In the genomic region with DNA sequence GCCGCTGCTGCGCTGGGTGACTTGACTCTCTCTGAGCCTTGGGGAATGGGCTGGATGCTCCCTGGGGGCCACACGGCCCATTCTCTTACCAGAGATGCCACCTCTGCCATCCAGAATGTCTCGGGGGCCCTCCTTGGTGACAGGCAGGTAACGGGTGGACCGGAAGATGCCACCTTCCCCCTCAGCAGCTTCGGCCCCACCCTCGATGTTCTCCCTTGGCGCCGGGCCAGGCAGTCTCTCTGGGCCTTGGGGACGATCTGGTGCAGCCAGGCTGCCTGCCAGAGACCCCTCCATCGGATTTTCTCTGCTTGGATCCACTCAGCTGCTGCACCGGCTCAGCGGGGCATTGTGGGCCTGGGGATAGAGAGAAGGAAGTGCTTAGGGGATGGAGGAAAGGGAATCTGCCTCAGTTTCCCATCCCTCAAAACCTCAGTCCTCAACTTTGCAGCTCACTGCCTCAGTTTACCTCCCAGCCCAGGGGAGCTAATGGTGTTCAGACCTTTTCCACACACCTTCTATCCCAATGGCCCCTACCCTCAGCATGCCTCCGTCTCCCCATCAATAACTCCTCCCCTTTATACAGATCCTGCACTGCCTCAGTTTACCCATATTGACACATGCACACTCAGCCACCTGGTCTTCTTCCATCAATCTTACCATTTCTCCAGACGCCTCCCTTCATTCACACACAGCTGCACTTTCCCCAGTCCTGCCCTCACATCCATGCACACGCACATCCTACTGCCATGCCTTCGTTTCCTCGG, we compare ENCODE assay signal across 10 cellular contexts. TPM values are rescaled to one million over a fixed set of nuclear protein-coding genes. Genes with fewer than 3 reads are reported as not detected.
DNase-seq lines count a peak whose midpoint lies in the region; ATAC-seq and TF ChIP-seq lines count a peak whose summit lies in the region.
"Had no signal": no experiment of that assay in that cellular context is flagged by ENCODE, and none has a peak within 500 bp of the region (broad histone marks: within the 10 kb centered on the region; RNA-seq: fewer than 3 reads in every experiment).

No MANE protein-coding gene starts in this region.

- no peaks in the 10 kb centered on the region for H3K27me3 Mint-ChIP-seq in activated naive CD4-positive, alpha-beta T cell treated with anti-CD3 and anti-CD28 coated beads, Interleukin-2, amount 50 U/mL, for 24 hours
- no peaks in the 10 kb centered on the region for H3K27me3 Mint-ChIP-seq in activated CD4-positive, alpha-beta memory T cell treated with anti-CD3 and anti-CD28 coated beads, Interleukin-2, amount 10 ng/mL, durations not matched to agents 7 days and 5 days
- no peaks in the 10 kb centered on the region for H3K27me3 Mint-ChIP-seq in stimulated activated memory B cell treated with anti-CD40 and anti-IgM and Interleukin-4, amounts not matched to agents 10 μg/mL and 1 μg/mL and 100 μg/mL, for 72 hours

- TF ChIP-seq POLR2A in upper lobe of left lung (IDR thresholded peaks at IDR 0.05), result no peak

- H3K36me3 ChIP-seq in upper lobe of left lung, result peaks cover 0 to 6% (median 0%) of the 10 kb centered on the region in 4 donors
- H3K36me3 ChIP-seq: thoracic aorta had no signal

- TF ChIP-seq EP300 in upper lobe of left lung (IDR thresholded peaks at IDR 0.05), result no peak

- H3K9me3 ChIP-seq in upper lobe of left lung, result no peaks in the 10 kb centered on the region
- H3K9me3 ChIP-seq: thoracic aorta had no signal

- WGBS in upper lobe of left lung, 2 donors, result 67 to 71% methylated on average over 9 to 16 of the region's 19 CpGs

- no peaks in the 10 kb centered on the region for H3K27me3 ChIP-seq in upper lobe of left lung

- POLR2A ChIA-PET in activated CD4-positive, alpha-beta memory T cell treated with anti-CD3 and anti-CD28 coated beads, Interleukin-2, amount 10 ng/mL, durations not matched to agents 7 days and 5 days (lab: Charles Lee), result interaction anchor here (1.3 to 12.2 kb wide), 5 partner anchors 9 to 29 kb away, joined by 4 to 124 read pairs (median 14); a partner anchor contains a TSS

- peaks cover 3% of the 10 kb centered on the region for H3K36me3 Mint-ChIP-seq in activated naive CD4-positive, alpha-beta T cell treated with anti-CD3 and anti-CD28 coated beads, Interleukin-2, amount 50 U/mL, for 24 hours
- H3K36me3 Mint-ChIP-seq in activated CD4-positive, alpha-beta memory T cell treated with anti-CD3 and anti-CD28 coated beads, Interleukin-2, amount 10 ng/mL, durations not matched to agents 7 days and 5 days (ENCODE audit: low read depth), result peaks cover 35% of the 10 kb centered on the region
- peaks cover 22% of the 10 kb centered on the region for H3K36me3 Mint-ChIP-seq in stimulated activated memory B cell treated with anti-CD40 and anti-IgM and Interleukin-4, amounts not matched to agents 10 μg/mL and 1 μg/mL and 100 μg/mL, for 72 hours

- H3K27ac Mint-ChIP-seq in activated naive CD4-positive, alpha-beta T cell treated with anti-CD3 and anti-CD28 coated beads, Interleukin-2, amount 50 U/mL, for 24 hours, result peak overlapping the region; percentile 83
- peak overlapping the region; percentile 57 for H3K27ac Mint-ChIP-seq in activated CD4-positive, alpha-beta memory T cell treated with anti-CD3 and anti-CD28 coated beads, Interleukin-2, amount 10 ng/mL, durations not matched to agents 7 days and 5 days
- peak overlapping the region; percentile 61 for H3K27ac Mint-ChIP-seq in stimulated activated memory B cell treated with anti-CD40 and anti-IgM and Interleukin-4, amounts not matched to agents 10 μg/mL and 1 μg/mL and 100 μg/mL, for 72 hours

- peak overlapping the region; percentile 68 for H3K4me3 Mint-ChIP-seq in activated naive CD4-positive, alpha-beta T cell treated with anti-CD3 and anti-CD28 coated beads, Interleukin-2, amount 50 U/mL, for 24 hours
- H3K4me3 Mint-ChIP-seq in activated CD4-positive, alpha-beta memory T cell treated with anti-CD3 and anti-CD28 coated beads, Interleukin-2, amount 10 ng/mL, durations not matched to agents 7 days and 5 days, result peak overlapping the region; percentile 61
- H3K4me3 Mint-ChIP-seq in stimulated activated memory B cell treated with anti-CD40 and anti-IgM and Interleukin-4, amounts not matched to agents 10 μg/mL and 1 μg/mL and 100 μg/mL, for 72 hours, result peak overlapping the region; percentile 75

- H3K4me1 ChIP-seq in upper lobe of left lung, result peaks cover 8 to 31% (median 17%) of the 10 kb centered on the region in 4 donors

- TF ChIP-seq CTCF in upper lobe of left lung (IDR thresholded peaks at IDR 0.05), result no peak

- CTCF ChIA-PET in activated CD4-positive, alpha-beta memory T cell treated with anti-CD3 and anti-CD28 coated beads, Interleukin-2, amount 10 ng/mL, durations not matched to agents 7 days and 5 days (lab: Charles Lee), result interaction anchor here (0.6 to 1.5 kb wide), 2 partner anchors 15 to 103 kb away, joined by 3 to 4 read pairs; no protein-coding TSS in a partner anchor

- ATAC-seq in stimulated activated memory B cell treated with anti-CD40 and anti-IgM and Interleukin-4, amounts not matched to agents 10 μg/mL and 1 μg/mL and 100 μg/mL, for 72 hours, result no peak
- ATAC-seq in GM19452 (IDR thresholded peaks at IDR 0.05; ENCODE audit: unreplicated experiment) (no peak), upper lobe of left lung (ENCODE audit: low FRiP score in 2 of 2) (no peak)

- H3K9me3 Mint-ChIP-seq in activated naive CD4-positive, alpha-beta T cell treated with anti-CD3 and anti-CD28 coated beads, Interleukin-2, amount 50 U/mL, for 24 hours, result no peaks in the 10 kb centered on the region
- no peaks in the 10 kb centered on the region for H3K9me3 Mint-ChIP-seq in activated CD4-positive, alpha-beta memory T cell treated with anti-CD3 and anti-CD28 coated beads, Interleukin-2, amount 10 ng/mL, durations not matched to agents 7 days and 5 days
- peaks cover 4% of the 10 kb centered on the region for H3K9me3 Mint-ChIP-seq in stimulated activated memory B cell treated with anti-CD40 and anti-IgM and Interleukin-4, amounts not matched to agents 10 μg/mL and 1 μg/mL and 100 μg/mL, for 72 hours

- H3K4me3 ChIP-seq in iPS-11a (ENCODE audit: low read depth, low read length) (peak overlapping the region; percentile 10), upper lobe of left lung (peak overlapping the region in 1 of 4 donors; percentile 92)

- no peak for DNase-seq in activated naive CD4-positive, alpha-beta T cell (lab: John Stamatoyannopoulos, UW)
- no peak for DNase-seq in activated CD4-positive, alpha-beta memory T cell treated with anti-CD3 and anti-CD28 coated beads, Interleukin-2, amount 10 ng/mL, durations not matched to agents 7 days and 5 days
- DNase-seq in upper lobe of left lung, result no peak
- no peak for DNase-seq in NCI-H1105 treated with DMSO at 0.1 percent for 48 hours (lab: John Stamatoyannopoulos, UW)
- DNase-seq: NCI-H146 had no signal

- H3K4me1 Mint-ChIP-seq in activated naive CD4-positive, alpha-beta T cell treated with anti-CD3 and anti-CD28 coated beads, Interleukin-2, amount 50 U/mL, for 24 hours, result peaks cover 20% of the 10 kb centered on the region
- H3K4me1 Mint-ChIP-seq in activated CD4-positive, alpha-beta memory T cell treated with anti-CD3 and anti-CD28 coated beads, Interleukin-2, amount 10 ng/mL, durations not matched to agents 7 days and 5 days, result peaks cover 24% of the 10 kb centered on the region
- peaks cover 27% of the 10 kb centered on the region for H3K4me1 Mint-ChIP-seq in stimulated activated memory B cell treated with anti-CD40 and anti-IgM and Interleukin-4, amounts not matched to agents 10 μg/mL and 1 μg/mL and 100 μg/mL, for 72 hours

- peak overlapping the region in 2 of 4 donors; percentile 78 for H3K27ac ChIP-seq in upper lobe of left lung

RNA-seq across cellular contexts. Expression of a gene that starts 1.6 kb away (rescaled TPM):
- total RNA-seq in activated CD4-positive, alpha-beta memory T cell treated with anti-CD3 and anti-CD28 coated beads, Interleukin-2, amount 10 ng/mL, durations not matched to agents 7 days and 5 days, result 10 to 100 TPM; 25.3 to 25.4 TPM
- 100 to 1,000 TPM in 1 of 6 donors, 10 to 100 TPM in 5; 28.7 to 112 (median 40.8) TPM for total RNA-seq in upper lobe of left lung

RNA-seq across cellular contexts. Expression of a gene that starts 16.1 kb away (rescaled TPM):
- total RNA-seq in activated CD4-positive, alpha-beta memory T cell treated with anti-CD3 and anti-CD28 coated beads, Interleukin-2, amount 10 ng/mL, durations not matched to agents 7 days and 5 days, result 100 to 1,000 TPM; 174 to 179 TPM
- 10 to 100 TPM in 5 of 6 donors, 1 to 10 TPM in 1; 7.1 to 48.2 (median 16.7) TPM for total RNA-seq in upper lobe of left lung

RNA-seq across cellular contexts. Expression of a gene that starts 29.4 kb away (rescaled TPM):
- total RNA-seq in activated CD4-positive, alpha-beta memory T cell treated with anti-CD3 and anti-CD28 coated beads, Interleukin-2, amount 10 ng/mL, durations not matched to agents 7 days and 5 days, result 10 to 100 TPM; 96.3 to 98.2 TPM
- 100 to 1,000 TPM in 2 of 6 donors, 10 to 100 TPM in 4; 79.8 to 476 (median 91.2) TPM for total RNA-seq in upper lobe of left lung

RNA-seq across cellular contexts. Expression of a gene that starts 31.1 kb away (rescaled TPM):
- total RNA-seq in activated CD4-positive, alpha-beta memory T cell treated with anti-CD3 and anti-CD28 coated beads, Interleukin-2, amount 10 ng/mL, durations not matched to agents 7 days and 5 days, result under 1 TPM; 0.08 to 0.10 TPM
- total RNA-seq in upper lobe of left lung, result not detected
- total RNA-seq: thoracic aorta had no signal
